ENCODE assay signal across 31 cellular contexts in genomic region chr7:155420116-155420515, GRCh38. TPM values are rescaled to one million over a fixed set of nuclear protein-coding genes. Genes with fewer than 3 reads are reported as not detected.
"Had no signal": no experiment of that assay in that cellular context is flagged by ENCODE, and none has a peak within 500 bp of the region (broad histone marks: within the 10 kb centered on the region; RNA-seq: fewer than 3 reads in every experiment).

No MANE protein-coding gene starts in this region.

- DNase-seq: naive thymus-derived CD4-positive, alpha-beta T cell; natural killer cell; nucleus accumbens; right cardiac atrium; right lobe of liver; sigmoid colon; small intestine; stimulated activated CD4-positive, alpha-beta T cell treated with anti-CD3 and anti-CD28 coated beads, Interleukin-12 subunit alpha, Interleukin-12 subunit beta, amount 100 ng/mL, for 4 hours; stimulated activated CD4-positive, alpha-beta T cell treated with anti-CD3 and anti-CD28 coated beads, Interleukin-1b, Interleukin-23, amount 100 ng/mL, for 48 hours; stimulated activated CD4-positive, alpha-beta T cell treated with anti-CD3 and anti-CD28 coated beads, Interleukin-4, amount 100 ng/mL, for 1 hour; stimulated activated CD4-positive, alpha-beta T cell treated with anti-CD3 and anti-CD28 coated beads, Interleukin-4, amount 100 ng/mL, for 4 hours; stimulated activated CD8-positive, alpha-beta memory T cell treated with anti-CD3 and anti-CD28 coated beads, Interleukin-4, amount 100 ng/mL, for 48 hours; stimulated activated naive CD4-positive, alpha-beta T cell; stimulated activated naive CD8-positive, alpha-beta T cell treated with anti-CD3 and anti-CD28 coated beads, Interleukin-15, amount 100 ng/mL, for 72 hours; stimulated activated naive CD8-positive, alpha-beta T cell treated with anti-CD3 and anti-CD28 coated beads, Interleukin-15, Interleukin-2, amounts not matched to agents 100 U/mL and 50 U/mL, for 24 hours; substantia nigra; testis; tibial artery; transverse colon; upper lobe of right lung; uterus had no signal

- H3K4me3 ChIP-seq: pancreas, prostate gland, right lobe of liver, sigmoid colon, suprapubic skin, testis, tibial artery, transverse colon, upper lobe of right lung, uterus had no signal

- H3K4me1 ChIP-seq: pancreas, prostate gland, right lobe of liver, sigmoid colon, suprapubic skin, testis, tibial artery, transverse colon, upper lobe of right lung, uterus had no signal

- H3K27me3 ChIP-seq: pancreas, right lobe of liver, testis, uterus had no signal

- H3K9me3 ChIP-seq: neutrophil, pancreas, prostate gland, right lobe of liver, sigmoid colon, suprapubic skin, testis, tibial artery, transverse colon, upper lobe of right lung, uterus had no signal

- H3K36me3 Mint-ChIP-seq: naive thymus-derived CD4-positive, alpha-beta T cell; natural killer cell; stimulated activated memory B cell treated with anti-CD40 and anti-IgM and Interleukin-4, amounts not matched to agents 10 μg/mL and 1 μg/mL and 100 μg/mL, for 72 hours; type B pancreatic cell had no signal

- H3K9me3 Mint-ChIP-seq: naive thymus-derived CD4-positive, alpha-beta T cell; natural killer cell; nephron; stimulated activated memory B cell treated with anti-CD40 and anti-IgM and Interleukin-4, amounts not matched to agents 10 μg/mL and 1 μg/mL and 100 μg/mL, for 72 hours; stimulated activated naive CD8-positive, alpha-beta T cell treated with anti-CD3 and anti-CD28 coated beads, Interleukin-15, amount 100 ng/mL, for 72 hours; type B pancreatic cell had no signal

- H3K4me1 Mint-ChIP-seq: naive thymus-derived CD4-positive, alpha-beta T cell; natural killer cell; nephron; stimulated activated memory B cell treated with anti-CD40 and anti-IgM and Interleukin-4, amounts not matched to agents 10 μg/mL and 1 μg/mL and 100 μg/mL, for 72 hours; stimulated activated naive CD8-positive, alpha-beta T cell treated with anti-CD3 and anti-CD28 coated beads, Interleukin-15, amount 100 ng/mL, for 72 hours had no signal

- H3K36me3 ChIP-seq: neutrophil, pancreas, prostate gland, right lobe of liver, sigmoid colon, suprapubic skin, tibial artery, transverse colon, upper lobe of right lung, uterus had no signal

- H3K27ac ChIP-seq: neutrophil, pancreas, prostate gland, right lobe of liver, sigmoid colon, suprapubic skin, testis, tibial artery, transverse colon, upper lobe of right lung, uterus had no signal

- H3K4me3 Mint-ChIP-seq: naive thymus-derived CD4-positive, alpha-beta T cell; natural killer cell; nephron; stimulated activated memory B cell treated with anti-CD40 and anti-IgM and Interleukin-4, amounts not matched to agents 10 μg/mL and 1 μg/mL and 100 μg/mL, for 72 hours; stimulated activated naive CD8-positive, alpha-beta T cell treated with anti-CD3 and anti-CD28 coated beads, Interleukin-15, amount 100 ng/mL, for 72 hours; type B pancreatic cell had no signal

- H3K27ac Mint-ChIP-seq: naive thymus-derived CD4-positive, alpha-beta T cell; natural killer cell; nephron; stimulated activated memory B cell treated with anti-CD40 and anti-IgM and Interleukin-4, amounts not matched to agents 10 μg/mL and 1 μg/mL and 100 μg/mL, for 72 hours; stimulated activated naive CD8-positive, alpha-beta T cell treated with anti-CD3 and anti-CD28 coated beads, Interleukin-15, amount 100 ng/mL, for 72 hours; type B pancreatic cell had no signal

RNA-seq across cellular contexts. Expression of gene EN2, which starts 37.8 kb away (rescaled TPM):
- total RNA-seq: naive thymus-derived CD4-positive, alpha-beta T cell; natural killer cell; pancreas; pulmonary artery endothelial cell; right lobe of liver; transverse colon; upper lobe of right lung; urinary bladder had no signal
- polyA plus RNA-seq: naive thymus-derived CD4-positive, alpha-beta T cell; neural cell; pancreas; sigmoid colon; small intestine had no signal
